In genomic region chr7:40634118-40634517, GRCh38 we compare ENCODE assay signal across 34 cellular contexts.
"Had no signal": no experiment of that assay in that cellular context is flagged by ENCODE, and none has a peak within 500 bp of the region (broad histone marks: within the 10 kb centered on the region; RNA-seq: fewer than 3 reads in every experiment).

No MANE protein-coding gene starts in this region.

- H3K36me3 ChIP-seq: MG63 had no signal

- H3K4me3 ChIP-seq: MG63 had no signal

- DNase-seq: Karpas-422, Kasumi-1, MG63, MM.1S, MV-4-11, NCI-H1048, NCI-H1092, NCI-H1092 treated with DMSO at 0.1 percent for 48 hours, NCI-H1105, NCI-H1105 treated with DMSO at 0.1 percent for 48 hours, NCI-H1417, NCI-H1417 treated with DMSO at 0.1 percent for 48 hours, NCI-H1436, NCI-H1436 treated with DMSO at 0.1 percent for 48 hours, NCI-H146, NCI-H1694, NCI-H1694 treated with DMSO at 0.1 percent for 48 hours, NCI-H187, NCI-H187 treated with DMSO at 0.1 percent for 48 hours, NCI-H1930, NCI-H2029, NCI-H2029 treated with DMSO at 0.1 percent for 48 hours, NCI-H2081, NCI-H2081 treated with DMSO at 0.1 percent for 48 hours, NCI-H2107, NCI-H2171, NCI-H2171 treated with DMSO at 0.1 percent for 48 hours, NCI-H2227 treated with DMSO at 0.1 percent for 48 hours, NCI-H226, NCI-H345, NCI-H446, NCI-H446 treated with DMSO at 0.1 percent for 48 hours, NCI-H510A, NCI-H510A treated with DMSO at 0.1 percent for 48 hours had no signal

- H3K9me3 ChIP-seq: MG63 had no signal

- H3K27me3 ChIP-seq: MG63 had no signal
